ENCODE assay signal across 9 cellular contexts in the genomic region with DNA sequence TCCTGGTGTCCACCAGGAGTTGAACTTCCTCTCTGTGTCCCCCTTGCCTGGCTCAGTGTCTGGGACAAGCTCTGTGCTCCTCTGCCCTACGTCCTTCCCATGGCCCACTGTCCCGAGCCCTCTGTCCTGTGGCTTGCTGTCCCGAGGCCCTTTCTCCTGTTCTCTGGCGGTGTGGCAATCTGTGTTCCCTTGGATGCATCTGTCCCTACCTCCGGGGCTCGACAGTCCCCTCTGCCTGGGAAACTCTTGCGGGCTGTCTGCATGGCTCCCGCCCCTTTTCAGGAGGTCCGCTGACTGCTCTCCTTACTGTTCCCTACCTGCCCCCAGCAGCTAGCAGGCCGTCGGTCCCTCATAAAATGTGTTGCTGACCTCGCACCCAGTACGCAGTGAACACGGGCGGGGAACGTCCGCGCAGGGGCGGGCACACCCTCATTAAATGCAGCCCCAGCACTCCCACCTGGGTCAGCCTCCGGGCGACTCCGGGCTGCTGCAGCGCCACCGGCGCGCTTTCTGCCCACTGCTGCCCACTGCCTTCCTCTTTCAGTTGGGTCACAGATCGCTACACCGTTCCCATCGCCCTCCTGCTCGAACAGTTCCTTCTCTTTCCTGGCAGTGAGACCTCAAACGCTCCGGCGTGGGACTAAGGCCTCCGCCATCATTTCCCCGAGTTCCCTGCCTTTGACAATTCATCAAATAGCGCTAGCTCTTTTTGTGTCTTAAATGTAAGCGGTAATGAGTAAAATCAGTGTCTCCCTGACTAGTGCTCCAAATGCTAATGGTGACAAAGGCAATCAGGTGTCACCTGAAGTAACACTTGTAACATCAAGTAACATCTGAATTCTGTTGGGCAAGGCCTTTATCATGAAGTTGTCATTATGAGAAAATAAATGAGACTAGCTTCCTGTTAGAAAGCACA.
DNase-seq lines count a peak whose midpoint lies in the region; ATAC-seq and TF ChIP-seq lines count a peak whose summit lies in the region.
"Had no signal": no experiment of that assay in that cellular context is flagged by ENCODE, and none has a peak within 500 bp of the region (broad histone marks: within the 10 kb centered on the region; RNA-seq: fewer than 3 reads in every experiment).

No MANE protein-coding gene starts in this region.

- H3K27me3 ChIP-seq in HL-60 (ENCODE audit: insufficient read depth, poor library complexity, severe bottlenecking), result peaks cover 11% of the 10 kb centered on the region
- no peaks in the 10 kb centered on the region for H3K27me3 ChIP-seq in prostate gland (replicated peaks; ENCODE audit: insufficient read depth)

- H3K4me3 ChIP-seq in HL-60 (replicated peaks; ENCODE audit: insufficient read depth, low read length), result peak overlapping the region; percentile 22
- H3K4me3 ChIP-seq in prostate gland, result peak overlapping the region in 1 of 2 donors; percentile 16

- no peak for TF ChIP-seq POLR2A in prostate gland (IDR thresholded peaks at IDR 0.05)

- H3K27ac ChIP-seq in HL-60 (replicated peaks) (no peak overlapping the region), prostate gland (no peak overlapping the region)

- H3K9me3 Mint-ChIP-seq in CD14-positive monocyte (peaks cover 0 to 8% (median 2%) of the 10 kb centered on the region in 7 donors), naive B cell (peaks cover 2 to 11% (median 9%) of the 10 kb centered on the region in 7 donors)

- ATAC-seq in naive B cell (ENCODE audit: low read depth in 2 of 2), result peak; percentile 57 to 59
- ATAC-seq in GM19397 (IDR thresholded peaks at IDR 0.05; ENCODE audit: unreplicated experiment), result no peak
- ATAC-seq in HG02973 (IDR thresholded peaks at IDR 0.05; ENCODE audit: unreplicated experiment), result no peak

- no peaks in the 10 kb centered on the region for H3K4me1 ChIP-seq in prostate gland (replicated peaks)

- H3K36me3 ChIP-seq in prostate gland, result no peaks in the 10 kb centered on the region

- H3K4me1 Mint-ChIP-seq in CD14-positive monocyte, result peaks cover 19% of the 10 kb centered on the region
- peaks cover 24 to 29% (median 26%) of the 10 kb centered on the region in 3 donors for H3K4me1 Mint-ChIP-seq in naive B cell

- H3K27ac Mint-ChIP-seq in CD14-positive monocyte, result peak overlapping the region in 5 of 7 donors; percentile 25 to 80 (median 61)
- peak overlapping the region; percentile 67 to 95 (median 80) for H3K27ac Mint-ChIP-seq in naive B cell
- H3K27ac Mint-ChIP-seq: nephron had no signal

- intact Hi-C loops in CD14-positive monocyte (cut with micrococcal nuclease), result no loop called here
- intact Hi-C loops in prostate gland (cut with DNase I), result no loop called here

- no peak for DNase-seq in CD14-positive monocyte (ENCODE audit: low spot score)
- DNase-seq in HL-60 (ENCODE audit: low read depth in 1 of 2, low spot score in 1 of 2), result peak in 1 of 2 experiments; percentile 11
- peak; percentile 13 for DNase-seq in dermis blood vessel endothelial cell
- peak; percentile 42 for DNase-seq in naive B cell
- DNase-seq in NCI-H128 (lab: John Stamatoyannopoulos, UW; ENCODE audit: unreplicated experiment), result no peak
- DNase-seq in prostate gland (ENCODE audit: low spot score), result no peak

- no peaks in the 10 kb centered on the region for H3K9me3 ChIP-seq in prostate gland

- H3K27me3 Mint-ChIP-seq in CD14-positive monocyte (ENCODE audit: low read depth in 3 of 3) (peaks cover 6 to 24% (median 8%) of the 10 kb centered on the region in 3 donors), naive B cell (no peaks in the 10 kb centered on the region)

- no peak for TF ChIP-seq CTCF in CD14-positive monocyte (IDR thresholded peaks at IDR 0.05)
- no peak for TF ChIP-seq CTCF in HL-60 (IDR thresholded peaks at IDR 0.05; ENCODE audit: insufficient read depth, low read length)
- no peak for TF ChIP-seq CTCF in prostate gland (IDR thresholded peaks at IDR 0.05)

- 43% methylated on average over 37 of the region's 37 CpGs for WGBS in prostate gland

- H3K36me3 Mint-ChIP-seq in CD14-positive monocyte, result no peaks in the 10 kb centered on the region
- peaks cover 0 to 9% of the 10 kb centered on the region in 2 donors for H3K36me3 Mint-ChIP-seq in naive B cell

- H3K4me3 Mint-ChIP-seq in CD14-positive monocyte, result peak overlapping the region; percentile 79 to 92
- H3K4me3 Mint-ChIP-seq in naive B cell, result peak overlapping the region; percentile 81 to 94 (median 88)

Comparison
In these comparisons a context has a peak if more than half of its experiments do, and no peak if none do; other contexts are left out.
1. DNase-seq: peak in dermis blood vessel endothelial cell (single experiment) and naive B cell (single experiment); none in CD14-positive monocyte (single experiment), NCI-H128 (single experiment) and prostate gland (single experiment).
2. ATAC-seq: peak in naive B cell (2 of 2); none in GM19397 (single experiment) and HG02973 (single experiment).